In the genomic region with DNA sequence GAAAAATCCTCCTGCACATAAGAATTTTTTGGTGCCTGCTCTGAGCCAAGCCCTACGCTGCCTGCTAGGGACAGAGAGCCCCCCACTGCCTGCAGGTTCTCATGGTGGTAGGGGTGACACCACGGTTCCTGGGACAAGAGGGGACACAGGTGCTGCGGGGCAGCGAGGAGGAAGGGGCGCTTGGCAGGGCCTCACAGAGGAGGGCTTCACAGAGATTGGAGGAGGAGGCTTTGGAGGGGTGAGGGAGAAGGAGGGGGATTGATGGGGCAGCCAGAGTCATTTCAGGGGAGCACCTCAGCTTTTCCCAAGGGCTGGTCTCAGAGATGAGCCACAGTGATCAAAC, we compare ENCODE assay signal across 1 cellular context.
TF ChIP-seq lines count a peak whose summit lies in the region.

No MANE protein-coding gene starts in this region.

TF ChIP-seq in HepG2, 621 proteins besides CTCF, POLR2A, EP300 and RAD21:
- TF ChIP-seq MAFF (IDR thresholded peaks at IDR 0.05; ENCODE audit: low read depth, low read length) (no peak), ZNF891 (CRISPR knock-in tag; IDR thresholded peaks at IDR 0.05) (no peak), KDM5B (CRISPR knock-in tag; IDR thresholded peaks at IDR 0.05; ENCODE audit: borderline replicate concordance) (no peak), AKAP8 (CRISPR knock-in tag; IDR thresholded peaks at IDR 0.05) (no peak)
TF ChIP-seq in HepG2: peak in this region for 0.
